ENCODE assay signal across 23 cellular contexts in genomic region chr1:170426596-170426995, GRCh38.
"Had no signal": no experiment of that assay in that cellular context is flagged by ENCODE, and none has a peak within 500 bp of the region (broad histone marks: within the 10 kb centered on the region; RNA-seq: fewer than 3 reads in every experiment).

No MANE protein-coding gene starts in this region.

- H3K9me3 Mint-ChIP-seq: activated CD4-positive, alpha-beta memory T cell treated with anti-CD3 and anti-CD28 coated beads for 36 hours had no signal

- H3K27ac ChIP-seq: adrenal gland, KMS-11, SJSA1 had no signal

- H3K9me3 ChIP-seq: adrenal gland, SJSA1 had no signal

- H3K27me3 Mint-ChIP-seq: activated CD4-positive, alpha-beta T cell treated with anti-CD3 and anti-CD28 coated beads, Interleukin-2, amount 10 ng/mL, durations not matched to agents 24 days and 14 days had no signal

- H3K27me3 ChIP-seq: adrenal gland, SJSA1 had no signal

- H3K4me1 Mint-ChIP-seq: activated B cell treated with CpG ODN at 0.5 μM for 24 hours; activated CD4-positive, alpha-beta T cell treated with anti-CD3 and anti-CD28 coated beads, Interleukin-2, amount 10 ng/mL, durations not matched to agents 24 days and 14 days; activated naive CD8-positive, alpha-beta T cell treated with anti-CD3 and anti-CD28 coated beads, Interleukin-2, amount 10 ng/mL, durations not matched to agents 7 days and 5 days; activated T-helper 17 cell treated with anti-CD3 and anti-CD28 coated beads, Interleukin-2, amount 50 U/mL, for 72 hours had no signal

- FAIRE-seq: RCC 7860 had no signal

- H3K4me3 ChIP-seq: adrenal gland, SJSA1 had no signal

- H3K4me3 Mint-ChIP-seq: activated B cell treated with CpG ODN at 0.5 μM for 24 hours; activated CD4-positive, alpha-beta memory T cell treated with anti-CD3 and anti-CD28 coated beads for 36 hours; activated CD4-positive, alpha-beta T cell treated with anti-CD3 and anti-CD28 coated beads, Interleukin-2, amount 10 ng/mL, durations not matched to agents 24 days and 14 days; activated naive CD8-positive, alpha-beta T cell treated with anti-CD3 and anti-CD28 coated beads, Interleukin-2, amount 10 ng/mL, durations not matched to agents 7 days and 5 days; activated T-helper 17 cell treated with anti-CD3 and anti-CD28 coated beads, Interleukin-2, amount 50 U/mL, for 72 hours; T-helper 1 cell treated with Interleukin-12 subunit alpha and Interleukin-12 subunit beta and Interleukin-4 antibody, amounts not matched to agents 30 μg/mL and 1 μg/mL, for 36 hours had no signal

- H3K9ac ChIP-seq: KMS-11 had no signal

- H3K36me3 Mint-ChIP-seq: activated CD4-positive, alpha-beta memory T cell treated with anti-CD3 and anti-CD28 coated beads for 36 hours; activated naive CD8-positive, alpha-beta T cell treated with anti-CD3 and anti-CD28 coated beads, Interleukin-2, amount 10 ng/mL, durations not matched to agents 7 days and 5 days had no signal

- H3K4me1 ChIP-seq: adrenal gland, SJSA1 had no signal

- H3K36me3 ChIP-seq: adrenal gland, SJSA1 had no signal

- ATAC-seq: activated T-helper 17 cell treated with anti-CD3 and anti-CD28 coated beads, Interleukin-2, amount 50 U/mL, for 72 hours; PC-3 had no signal

- H3K4me2 ChIP-seq: KMS-11 had no signal

- DNase-seq: activated B cell treated with CpG ODN at 0.5 μM for 24 hours; activated CD4-positive, alpha-beta memory T cell treated with anti-CD3 and anti-CD28 coated beads for 36 hours; activated CD4-positive, alpha-beta T cell treated with anti-CD3 and anti-CD28 coated beads for 1 hour; activated CD4-positive, alpha-beta T cell treated with anti-CD3 and anti-CD28 coated beads, Interleukin-2, amount 10 ng/mL, durations not matched to agents 24 days and 14 days; activated CD8-positive, alpha-beta memory T cell treated with anti-CD3 and anti-CD28 coated beads for 24 hours; activated gamma-delta T cell treated with Interleukin-2 at 50 U/mL for 16 hours; activated naive CD4-positive, alpha-beta T cell treated with anti-CD3 and anti-CD28 coated beads, Interleukin-2, amount 50 U/mL, for 16 hours; activated naive CD8-positive, alpha-beta T cell treated with anti-CD3 and anti-CD28 coated beads, Interleukin-2, amount 10 ng/mL, durations not matched to agents 7 days and 5 days; activated T-cell treated with anti-CD3 and anti-CD28 coated beads, Interleukin-2, amount 50 U/mL, for 48 hours; adrenal gland; anterior cingulate cortex; caudate nucleus; NCI-H1417 treated with DMSO at 0.1 percent for 48 hours; NCI-H1694; NCI-H2029 treated with DMSO at 0.1 percent for 48 hours; NCI-H446; NCI-H526 treated with DMSO at 0.1 percent for 48 hours; PC-3 had no signal

- H3K27ac Mint-ChIP-seq: activated B cell treated with CpG ODN at 0.5 μM for 24 hours; activated CD4-positive, alpha-beta memory T cell treated with anti-CD3 and anti-CD28 coated beads for 36 hours; activated CD4-positive, alpha-beta T cell treated with anti-CD3 and anti-CD28 coated beads, Interleukin-2, amount 10 ng/mL, durations not matched to agents 24 days and 14 days; activated naive CD8-positive, alpha-beta T cell treated with anti-CD3 and anti-CD28 coated beads, Interleukin-2, amount 10 ng/mL, durations not matched to agents 7 days and 5 days; activated T-helper 17 cell treated with anti-CD3 and anti-CD28 coated beads, Interleukin-2, amount 50 U/mL, for 72 hours; T-helper 1 cell treated with Interleukin-12 subunit alpha and Interleukin-12 subunit beta and Interleukin-4 antibody, amounts not matched to agents 30 μg/mL and 1 μg/mL, for 36 hours had no signal
